Comparison of ENCODE assay signal across 8 cellular contexts in genomic region chr1:149636286-149637122, GRCh38. TPM values are rescaled to one million over a fixed set of nuclear protein-coding genes. Genes with fewer than 3 reads are reported as not detected.
DNase-seq lines count a peak whose midpoint lies in the region; ATAC-seq and TF ChIP-seq lines count a peak whose summit lies in the region.
"Not testable (repeated sequence)": the region's sequence is repeated elsewhere in the genome, so short reads cannot be mapped to it uniquely, and the experiment has no call there.

No MANE protein-coding gene starts in this region.

- peaks cover 19% of the 10 kb centered on the region for H3K36me3 Mint-ChIP-seq in CD4-positive, alpha-beta T cell (ENCODE audit: low read depth)

- peak; percentile 76 for ATAC-seq in CD4-positive, alpha-beta T cell (ENCODE audit: poor library complexity)
- ATAC-seq in GM21367 (IDR thresholded peaks at IDR 0.05; ENCODE audit: unreplicated experiment) (peak; percentile 89), lower lobe of right lung (peak; percentile 97 to 98)

- peak; percentile 76 to 91 (median 86) for DNase-seq in CD4-positive, alpha-beta T cell
- DNase-seq in HPDE6-E6E7 (ENCODE audit: extremely low spot score) (peak; percentile 52), NK-92 (lab: John Stamatoyannopoulos, UW; ENCODE audit: unreplicated experiment) (peak; percentile 41), lower lobe of right lung (peak; percentile 96)
- peak; percentile 97 for DNase-seq in activated CD8-positive, alpha-beta memory T cell treated with anti-CD3 and anti-CD28 coated beads for 24 hours
- DNase-seq in effector CD4-positive, alpha-beta T cell: peak; percentile 90
- DNase-seq in stimulated activated CD4-positive, alpha-beta T cell treated with anti-CD3 and anti-CD28 coated beads, Interleukin-4, amount 100 ng/mL, for 24 hours: peak; percentile 90

- peak; percentile 21 for TF ChIP-seq CTCF in CD4-positive, alpha-beta T cell (IDR thresholded peaks at IDR 0.05)
- not testable (repeated sequence) for TF ChIP-seq CTCF in lower lobe of right lung (IDR thresholded peaks at IDR 0.05)

- not testable (repeated sequence) for H3K36me3 ChIP-seq in lower lobe of right lung

- not testable (repeated sequence) for H3K9me3 ChIP-seq in CD4-positive, alpha-beta T cell (ENCODE audit: control insufficient read depth, low read length); lower lobe of right lung

- H3K27ac Mint-ChIP-seq in CD4-positive, alpha-beta T cell: peak overlapping the region; percentile 96

- peak overlapping the region; percentile 93 for H3K27ac ChIP-seq in CD4-positive, alpha-beta T cell (ENCODE audit: low read depth, low read length)
- peak overlapping the region; percentile 95 for H3K27ac ChIP-seq in lower lobe of right lung

- H3K4me3 Mint-ChIP-seq in CD4-positive, alpha-beta T cell: peak overlapping the region; percentile 95

- H3K4me1 Mint-ChIP-seq in CD4-positive, alpha-beta T cell (ENCODE audit: low read depth): peaks cover 49% of the 10 kb centered on the region

- CTCF ChIA-PET in CD4-positive, alpha-beta T cell (lab: Charles Lee): not testable (repeated sequence)

- intact Hi-C loops in CD4-positive, alpha-beta T cell (cut with DNase I, micrococcal nuclease); lower lobe of right lung (cut with DNase I): not testable (repeated sequence)

- H3K27me3 ChIP-seq in CD4-positive, alpha-beta T cell (ENCODE audit: control insufficient read depth, insufficient read depth, low read length); lower lobe of right lung (ENCODE audit: low read depth): not testable (repeated sequence)

- H3K27me3 Mint-ChIP-seq in CD4-positive, alpha-beta T cell: not testable (repeated sequence)

- H3K9me3 Mint-ChIP-seq in CD4-positive, alpha-beta T cell: not testable (repeated sequence)

- peak overlapping the region; percentile 55 for H3K4me3 ChIP-seq in lower lobe of right lung

- POLR2A ChIA-PET in CD4-positive, alpha-beta T cell (lab: Charles Lee): interaction anchor here (0.7 kb wide), 1 partner anchor 27 kb away, joined by 3 read pairs; no protein-coding TSS in a partner anchor

- not testable (repeated sequence) for H3K4me1 ChIP-seq in lower lobe of right lung

RNA-seq across cellular contexts. Expression of gene PPIAL4C, which starts 52.9 kb away (rescaled TPM):
- total RNA-seq in CD4-positive, alpha-beta T cell: not detected
- not detected for total RNA-seq in lower lobe of right lung

Comparison
In these comparisons a context has a peak if more than half of its experiments do, and no peak if none do; other contexts are left out.
1. Peak in every context shown above with its lines: DNase-seq, ATAC-seq, H3K4me3 ChIP-seq and H3K27ac ChIP-seq.
2. DNase-seq: peak in every context shown above with its lines; median percentile 97 in activated CD8-positive, alpha-beta memory T cell treated with anti-CD3 and anti-CD28 coated beads for 24 hours; 96 in lower lobe of right lung; 90 in effector CD4-positive, alpha-beta T cell; 90 in stimulated activated CD4-positive, alpha-beta T cell treated with anti-CD3 and anti-CD28 coated beads, Interleukin-4, amount 100 ng/mL, for 24 hours; 86 in CD4-positive, alpha-beta T cell; 52 in HPDE6-E6E7; 41 in NK-92.